In the genomic region with DNA sequence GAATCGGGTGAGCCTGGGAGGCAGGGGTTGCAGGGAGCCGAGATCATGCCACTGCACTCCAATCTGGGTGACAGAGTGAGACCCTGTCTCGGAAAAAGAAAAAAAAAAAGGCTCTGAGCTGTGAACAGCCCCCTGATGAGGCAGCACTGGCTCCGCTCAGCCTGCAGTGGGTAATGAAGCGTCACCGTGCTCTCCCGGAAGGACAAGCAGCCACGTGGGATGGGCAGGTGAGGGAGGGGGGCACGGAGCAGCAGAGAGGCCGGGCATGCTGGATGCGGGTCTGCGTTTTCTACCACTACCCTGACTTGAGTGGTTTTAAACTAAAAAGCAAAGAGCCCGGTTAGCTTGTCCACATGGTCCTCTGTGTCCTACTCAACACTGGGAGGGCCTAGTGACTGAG, we compare ENCODE assay signal across 28 cellular contexts. TPM values are rescaled to one million over a fixed set of nuclear protein-coding genes. Genes with fewer than 3 reads are reported as not detected.
"Had no signal": no experiment of that assay in that cellular context is flagged by ENCODE, and none has a peak within 500 bp of the region (broad histone marks: within the 10 kb centered on the region; RNA-seq: fewer than 3 reads in every experiment).

No MANE protein-coding gene starts in this region.

- H3K4me1 Mint-ChIP-seq: natural killer cell; stimulated activated naive B cell treated with anti-CD40 and anti-IgM and Interleukin-4, amounts not matched to agents 10 μg/mL and 1 μg/mL and 100 μg/mL, for 72 hours had no signal

- DNase-seq: hippocampal formation; kidney glomerular epithelial cell; left cardiac atrium; left lung; lower lobe of right lung; mammary epithelial cell; mesenchymal stem cell; naive B cell; natural killer cell; ovary; right cardiac atrium; stimulated activated CD4-positive, alpha-beta T cell treated with anti-CD3 and anti-CD28 coated beads, Interleukin-12 subunit alpha, Interleukin-12 subunit beta, amount 100 ng/mL, for 4 hours; stimulated activated CD4-positive, alpha-beta T cell treated with anti-CD3 and anti-CD28 coated beads, Interleukin-15, amount 100 ng/mL, for 24 hours; stimulated activated CD4-positive, alpha-beta T cell treated with anti-CD3 and anti-CD28 coated beads, Interleukin-2, amount 100 ng/mL, for 24 hours; stimulated activated CD4-positive, alpha-beta T cell treated with anti-CD3 and anti-CD28 coated beads, Interleukin-4, amount 100 ng/mL, for 1 hour; stimulated activated naive B cell treated with anti-CD40 and anti-IgM and Interleukin-4, amounts not matched to agents 10 μg/mL and 1 μg/mL and 100 μg/mL, for 72 hours; stimulated activated naive CD8-positive, alpha-beta T cell treated with anti-CD3 and anti-CD28 coated beads, Interleukin-15, Interleukin-2, amounts not matched to agents 100 U/mL and 50 U/mL, for 24 hours; stomach; uterus had no signal

- H3K4me1 ChIP-seq: left lung, lower lobe of right lung, stomach, suprapubic skin, tibial nerve, uterus had no signal

- H3K27me3 ChIP-seq: left lung, ovary, stomach, suprapubic skin, tibial nerve, uterus had no signal

- H3K9me3 ChIP-seq: ovary, uterus had no signal

- H3K27me3 Mint-ChIP-seq: naive B cell; progenitor cell of endocrine pancreas; stimulated activated naive B cell treated with anti-CD40 and anti-IgM and Interleukin-4, amounts not matched to agents 10 μg/mL and 1 μg/mL and 100 μg/mL, for 72 hours; type B pancreatic cell had no signal

- H3K4me3 Mint-ChIP-seq: mesothelial cell of epicardium, natural killer cell, type B pancreatic cell had no signal

- H3K27ac ChIP-seq: left lung, lower lobe of right lung, ovary, skin epidermis, stomach, suprapubic skin, thoracic aorta, tibial nerve, uterus had no signal

- H3K36me3 ChIP-seq: ovary, uterus had no signal

- H3K27ac Mint-ChIP-seq: mesothelial cell of epicardium; naive B cell; natural killer cell; progenitor cell of endocrine pancreas; stimulated activated naive B cell treated with anti-CD40 and anti-IgM and Interleukin-4, amounts not matched to agents 10 μg/mL and 1 μg/mL and 100 μg/mL, for 72 hours; type B pancreatic cell had no signal

- ATAC-seq: left cardiac atrium; left lung; lower lobe of right lung; natural killer cell; sciatic nerve; stimulated activated naive B cell treated with anti-CD40 and anti-IgM and Interleukin-4, amounts not matched to agents 10 μg/mL and 1 μg/mL and 100 μg/mL, for 72 hours; stimulated activated naive CD8-positive, alpha-beta T cell treated with anti-CD3 and anti-CD28 coated beads, Interleukin-15, Interleukin-2, amounts not matched to agents 100 U/mL and 50 U/mL, for 24 hours had no signal

- H3K9me3 Mint-ChIP-seq: type B pancreatic cell had no signal

- H3K4me3 ChIP-seq: left lung, lower lobe of right lung, ovary, skin epidermis, stomach, suprapubic skin, thoracic aorta, tibial nerve, uterus had no signal

RNA-seq across cellular contexts. Expression of gene FAM53A, which starts 52.7 kb away (rescaled TPM):
- polyA plus RNA-seq: neural cell had no signal

RNA-seq across cellular contexts. Expression of gene FGFR3, which starts 56.3 kb away (rescaled TPM):
- total RNA-seq: natural killer cell had no signal
